14 cellular contexts compared by ENCODE assay signal in the genomic region with DNA sequence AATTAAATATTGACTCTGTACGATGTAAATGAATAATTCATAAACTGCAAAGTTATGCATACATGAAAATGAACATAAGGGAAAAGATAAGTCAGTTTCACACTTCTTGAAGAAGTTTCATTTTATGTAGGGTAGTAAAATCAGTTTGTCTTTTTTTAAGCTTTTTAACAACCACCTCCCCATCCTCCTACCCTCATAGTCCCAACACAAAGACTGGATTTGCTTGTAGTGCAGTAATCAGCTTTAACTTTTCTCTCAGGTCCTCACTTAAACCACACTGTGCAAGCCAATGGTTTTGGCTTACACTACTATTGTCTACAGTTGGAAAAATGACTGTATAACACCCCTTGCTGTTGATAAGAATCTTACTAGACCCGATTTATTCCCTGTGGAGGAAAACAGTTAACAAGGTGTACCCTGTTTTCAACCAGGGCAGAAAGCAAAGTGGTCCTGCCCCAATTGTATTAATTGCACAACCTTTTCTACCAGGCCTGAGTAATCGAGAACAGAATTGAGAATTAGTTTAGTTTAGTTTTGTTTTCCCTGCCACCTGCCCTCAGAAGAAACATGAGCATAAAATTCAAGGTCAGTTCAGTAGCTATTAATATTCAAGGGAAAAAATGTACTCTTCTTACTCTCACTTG. TPM values are rescaled to one million over a fixed set of nuclear protein-coding genes. Genes with fewer than 3 reads are reported as not detected.
DNase-seq lines count a peak whose midpoint lies in the region; ATAC-seq and TF ChIP-seq lines count a peak whose summit lies in the region.
"Had no signal": no experiment of that assay in that cellular context is flagged by ENCODE, and none has a peak within 500 bp of the region (broad histone marks: within the 10 kb centered on the region; RNA-seq: fewer than 3 reads in every experiment).

No MANE protein-coding gene starts in this region.

- no peak overlapping the region for H4K91ac ChIP-seq in trophoblast cell (ENCODE audit: low read depth, low read length)

- ATAC-seq in PC-3 (peak; percentile 65), GM18502 (IDR thresholded peaks at IDR 0.05; ENCODE audit: poor library complexity, unreplicated experiment) (no peak)
- peak; percentile 74 for ATAC-seq in stimulated activated naive CD8-positive, alpha-beta T cell treated with anti-CD3 and anti-CD28 coated beads, Interleukin-15, Interleukin-2, amounts not matched to agents 100 U/mL and 50 U/mL, for 24 hours

- H3K27ac Mint-ChIP-seq in activated naive CD4-positive, alpha-beta T cell treated with anti-CD3 and anti-CD28 coated beads, Interleukin-2, amount 10 ng/mL, durations not matched to agents 7 days and 5 days: peak overlapping the region; percentile 88

- H3K9me3 Mint-ChIP-seq in activated naive CD4-positive, alpha-beta T cell treated with anti-CD3 and anti-CD28 coated beads, Interleukin-2, amount 10 ng/mL, durations not matched to agents 7 days and 5 days: no peaks in the 10 kb centered on the region

- H3K36me3 ChIP-seq in PC-3 (ENCODE audit: low read depth, low read length): no peaks in the 10 kb centered on the region
- peaks cover 0 to 5% of the 10 kb centered on the region in 2 donors for H3K36me3 ChIP-seq in adrenal gland (replicated peaks in 1 of 2)
- no peaks in the 10 kb centered on the region for H3K36me3 ChIP-seq in trophoblast cell (ENCODE audit: control insufficient read depth in 1 of 2, insufficient read depth in 2 of 2, low read length in 2 of 2)
- H3K36me3 ChIP-seq: colonic mucosa had no signal

- H4K12ac ChIP-seq in trophoblast cell (ENCODE audit: low read depth, low read length): no peak overlapping the region

- peaks cover 76% of the 10 kb centered on the region for H3K4me1 Mint-ChIP-seq in activated naive CD4-positive, alpha-beta T cell treated with anti-CD3 and anti-CD28 coated beads, Interleukin-2, amount 10 ng/mL, durations not matched to agents 7 days and 5 days

- H3K36me3 Mint-ChIP-seq in activated naive CD4-positive, alpha-beta T cell treated with anti-CD3 and anti-CD28 coated beads, Interleukin-2, amount 10 ng/mL, durations not matched to agents 7 days and 5 days: peaks cover 56% of the 10 kb centered on the region

- BruUV-seq in PC-3 (replicated peaks; lab: Mats Ljungman, UMichigan): no TSS peak

- H3K27ac ChIP-seq in PC-3 (ENCODE audit: low read length): peak overlapping the region; percentile 18; the same call in 1 of the 2 replicates
- H3K27ac ChIP-seq in adrenal gland: peak overlapping the region in 2 of 5 donors; percentile 19 to 39
- no peak overlapping the region for H3K27ac ChIP-seq in trophoblast cell (ENCODE audit: low read depth, low read length)
- H3K27ac ChIP-seq: colonic mucosa had no signal

- H3K79me1 ChIP-seq in trophoblast cell (ENCODE audit: low read length): no peaks in the 10 kb centered on the region

- no peak overlapping the region for H3K9ac ChIP-seq in PC-3 (ENCODE audit: low read length)
- no peak overlapping the region for H3K9ac ChIP-seq in trophoblast cell (ENCODE audit: low read length)

- no peak overlapping the region for H2BK120ac ChIP-seq in trophoblast cell (ENCODE audit: insufficient read depth, low read length, poor library complexity)

- H2AK5ac ChIP-seq in trophoblast cell (ENCODE audit: low read length): no peak overlapping the region

- no peak overlapping the region for H3K18ac ChIP-seq in trophoblast cell (ENCODE audit: low read length)

- no peak overlapping the region for H3K23ac ChIP-seq in trophoblast cell (ENCODE audit: low read length)

- no peaks in the 10 kb centered on the region for H4K20me1 ChIP-seq in PC-3 (ENCODE audit: low read length)

- 39 to 46% (median 43%) methylated on average over 3 of the region's 3 CpGs for WGBS in adrenal gland, 4 donors
- no CpG with 5 or more reads among the region's 3 CpGs for WGBS in trophoblast cell (ENCODE audit: extremely low coverage, insufficient coverage, insufficient read length)

- no peak for DNase-seq in activated naive CD4-positive, alpha-beta T cell treated with anti-CD3 and anti-CD28 coated beads, Interleukin-2, amount 10 ng/mL, durations not matched to agents 7 days and 5 days
- no peak for DNase-seq in activated naive CD4-positive, alpha-beta T cell (lab: John Stamatoyannopoulos, UW)
- DNase-seq in PC-3 (no peak), dermis blood vessel endothelial cell (peak; percentile 33), adrenal gland (no peak), trophoblast cell (no peak)
- no peak for DNase-seq in stimulated activated naive CD8-positive, alpha-beta T cell treated with anti-CD3 and anti-CD28 coated beads, Interleukin-15, Interleukin-2, amounts not matched to agents 100 U/mL and 50 U/mL, for 24 hours
- DNase-seq: colonic mucosa; NCI-H1092; NCI-H510A; Right ventricle myocardium superior; stimulated activated CD4-positive, alpha-beta T cell treated with anti-CD3 and anti-CD28 coated beads, Interleukin-4, amount 100 ng/mL, for 1 hour; stimulated activated naive CD4-positive, alpha-beta T cell treated with Interleukin-2 at 50 U/mL for 16 hours had no signal

- POLR2A ChIA-PET in PC-3 (lab: Charles Lee; ENCODE audit: unreplicated experiment): interaction anchor here (0.6 to 0.7 kb wide), 4 partner anchors 28 to 44 kb away, joined by 3 to 4 read pairs (median 4); a partner anchor contains a TSS

- H3K79me2 ChIP-seq in PC-3 (ENCODE audit: low read length) (no peaks in the 10 kb centered on the region), trophoblast cell (ENCODE audit: control insufficient read depth, insufficient read depth, low read length, poor library complexity) (no peaks in the 10 kb centered on the region)

- H3F3A ChIP-seq in PC-3 (ENCODE audit: low read length, unreplicated experiment): no peaks in the 10 kb centered on the region

- H2BK12ac ChIP-seq in trophoblast cell (ENCODE audit: low read length): no peak overlapping the region

- no peaks in the 10 kb centered on the region for H3K9me2 ChIP-seq in PC-3 (replicated peaks; ENCODE audit: low read length)

- no peak overlapping the region for H3K4me3 ChIP-seq in PC-3 (ENCODE audit: low read length)
- peak overlapping the region in 1 of 4 donors; percentile 15 for H3K4me3 ChIP-seq in adrenal gland
- H3K4me3 ChIP-seq in trophoblast cell (ENCODE audit: low read depth, low read length): no peak overlapping the region
- H3K4me3 ChIP-seq: colonic mucosa had no signal

- H3K4me2 ChIP-seq in PC-3 (ENCODE audit: low read length) (peak overlapping the region; percentile 0; the same call in 1 of the 2 replicates), trophoblast cell (ENCODE audit: low read length) (no peak overlapping the region)

- no peak overlapping the region for H3K4me3 Mint-ChIP-seq in activated naive CD4-positive, alpha-beta T cell treated with anti-CD3 and anti-CD28 coated beads, Interleukin-2, amount 10 ng/mL, durations not matched to agents 7 days and 5 days

- CTCF ChIA-PET in activated naive CD4-positive, alpha-beta T cell treated with anti-CD3 and anti-CD28 coated beads, Interleukin-2, amount 10 ng/mL, durations not matched to agents 7 days and 5 days (lab: Charles Lee): interaction anchor here (0.7 to 8.3 kb wide), 6 partner anchors 9 to 248 kb away, joined by 3 to 50 read pairs (median 6); no protein-coding TSS in a partner anchor
- CTCF ChIA-PET in PC-3 (lab: Charles Lee): interaction anchor here (0.7 to 1.5 kb wide), 3 partner anchors 11 to 907 kb away, joined by 4 to 8 read pairs (median 5); no protein-coding TSS in a partner anchor

- TF ChIP-seq POLR2A in adrenal gland (IDR thresholded peaks at IDR 0.05): no peak

- H3K27me3 ChIP-seq in PC-3 (ENCODE audit: low read length): no peaks in the 10 kb centered on the region
- H3K27me3 ChIP-seq in adrenal gland: no peaks in the 10 kb centered on the region
- H3K27me3 ChIP-seq in trophoblast cell (ENCODE audit: insufficient read depth, low read length): no peaks in the 10 kb centered on the region
- H3K27me3 ChIP-seq: colonic mucosa had no signal

- H3K14ac ChIP-seq in trophoblast cell (ENCODE audit: low read length): no peak overlapping the region

- no peak overlapping the region for H3K4ac ChIP-seq in trophoblast cell (ENCODE audit: low read depth, low read length)

- no peak overlapping the region for H4K8ac ChIP-seq in trophoblast cell (ENCODE audit: low read depth, low read length)

- H3K4me1 ChIP-seq in PC-3 (ENCODE audit: insufficient read depth, low read length) (peaks cover 15% of the 10 kb centered on the region), adrenal gland (replicated peaks in 1 of 2) (peaks cover 0 to 7% of the 10 kb centered on the region in 2 donors), trophoblast cell (ENCODE audit: control insufficient read depth in 1 of 2, insufficient read depth in 2 of 2, low read length in 2 of 2) (no peaks in the 10 kb centered on the region)
- H3K4me1 ChIP-seq: colonic mucosa had no signal

- no peak for TF ChIP-seq CTCF in PC-3 (conservative IDR thresholded peaks at IDR 0.05; ENCODE audit: low read depth, low read length)
- TF ChIP-seq CTCF in adrenal gland (IDR thresholded peaks at IDR 0.05): no peak

- no peaks in the 10 kb centered on the region for H3K9me3 ChIP-seq in PC-3 (ENCODE audit: low read length)
- H3K9me3 ChIP-seq in adrenal gland (replicated peaks in 1 of 3): no peaks in the 10 kb centered on the region
- no peaks in the 10 kb centered on the region for H3K9me3 ChIP-seq in trophoblast cell (ENCODE audit: insufficient read depth, low read depth, low read length)
- H3K9me3 ChIP-seq: colonic mucosa had no signal

- no peak overlapping the region for H2AFZ ChIP-seq in PC-3 (ENCODE audit: low read length)
- no peak overlapping the region for H2AFZ ChIP-seq in trophoblast cell (ENCODE audit: insufficient read depth, low read length, poor library complexity)

- H2BK5ac ChIP-seq in trophoblast cell (ENCODE audit: low read depth, low read length, poor library complexity): no peak overlapping the region

- H3K27me3 Mint-ChIP-seq in activated naive CD4-positive, alpha-beta T cell treated with anti-CD3 and anti-CD28 coated beads, Interleukin-2, amount 10 ng/mL, durations not matched to agents 7 days and 5 days: no peaks in the 10 kb centered on the region

- intact Hi-C loops in PC-3 (cut with micrococcal nuclease) (loop anchor here (2.0 to 5.0 kb wide), 5 partner anchors 14 to 155 kb away; a partner anchor contains a TSS), adrenal gland (cut with DNase I) (no loop called here)

RNA-seq across cellular contexts. Expression of a gene that starts 44.0 kb away (rescaled TPM):
- total RNA-seq in PC-3 (2014; rRNA removed) (34.3 and 40.1 TPM in 2 replicates), dermis blood vessel endothelial cell (45.6 and 49.1 TPM in 2 replicates), adrenal gland (10 to 100 TPM; 13.5 to 22.4 (median 19.5) TPM)
- 1 to 10 TPM; 3.0 to 8.7 (median 6.8) TPM for polyA plus RNA-seq in adrenal gland
- polyA plus RNA-seq in trophoblast cell (2013): 9.6 TPM in 2 replicates
